ENCODE assay signal across 15 cellular contexts in the genomic region with DNA sequence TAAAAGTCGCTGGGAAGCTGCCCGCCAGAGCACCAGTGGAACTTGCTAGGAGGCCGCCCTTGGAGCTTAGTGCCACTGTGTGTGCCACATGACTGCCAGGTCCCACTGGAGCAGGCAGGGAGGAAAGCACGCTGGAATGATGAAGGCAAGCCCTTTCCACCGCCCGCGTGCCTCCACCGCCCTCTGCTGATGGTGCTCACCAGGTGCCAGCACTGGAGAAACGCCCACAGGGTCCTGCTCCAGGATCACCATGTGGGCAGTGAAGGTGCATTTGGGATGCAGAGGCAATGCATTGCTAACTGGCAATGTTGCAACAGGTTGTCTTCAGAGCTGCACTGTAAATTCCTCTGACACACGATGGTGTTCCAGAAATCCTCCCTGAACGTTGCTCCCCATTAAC.
DNase-seq lines count a peak whose midpoint lies in the region; ATAC-seq, FAIRE-seq and TF ChIP-seq lines count a peak whose summit lies in the region.
"Had no signal": no experiment of that assay in that cellular context is flagged by ENCODE, and none has a peak within 500 bp of the region (broad histone marks: within the 10 kb centered on the region; RNA-seq: fewer than 3 reads in every experiment).

No MANE protein-coding gene starts in this region.

- H3K27me3 ChIP-seq in GM23338 (ENCODE audit: insufficient read depth), result no peaks in the 10 kb centered on the region
- no peaks in the 10 kb centered on the region for H3K27me3 ChIP-seq in endodermal cell (ENCODE audit: control insufficient read depth, insufficient read depth, low read length, poor library complexity, severe bottlenecking)

- H3K27ac Mint-ChIP-seq in GM23338 (no peak overlapping the region), endodermal cell (no peak overlapping the region)

- CTCF ChIA-PET in A549 (lab: Yijun Ruan, JAX), result interaction anchor here (0.9 to 1.1 kb wide), 2 partner anchors 9 to 1046 kb away, joined by 3 read pairs; no protein-coding TSS in a partner anchor

- H3K4me2 ChIP-seq in A549 (no peak overlapping the region), GM23338 (no peak overlapping the region)
- H3K4me2 ChIP-seq: PC-9 had no signal

- no peaks in the 10 kb centered on the region for H3F3A ChIP-seq in GM23338 (replicated peaks; ENCODE audit: low read depth)

- peak; percentile 18 to 22 for DNase-seq in A549 (ENCODE audit: low read depth in 1 of 2, low spot score in 1 of 2)
- no peak for DNase-seq in GM23338 (ENCODE audit: low spot score)
- DNase-seq in NCI-H69 (lab: John Stamatoyannopoulos, UW), result peak; percentile 1
- no peak for DNase-seq in endodermal cell
- DNase-seq in activated T-cell treated with anti-CD3 and anti-CD28 coated beads for 4 hours, result no peak
- DNase-seq in effector CD4-positive, alpha-beta T cell, result no peak
- DNase-seq: COR-L47, DMS153, GM23248, Kasumi-1, NCI-H187, NCI-H526 treated with DMSO at 0.1 percent for 48 hours had no signal

- TF ChIP-seq RAD21 in A549 (conservative IDR thresholded peaks at IDR 0.05 in 1 of 2, IDR thresholded peaks at IDR 0.05 in 1 of 2), result peak; percentile 44 to 60; a peak in 4 of 5 replicates

- no peak overlapping the region for H3K27ac ChIP-seq in A549
- no peak overlapping the region for H3K27ac ChIP-seq in GM23338 (ENCODE audit: low read depth)
- H3K27ac ChIP-seq in endodermal cell (ENCODE audit: low read depth, low read length), result no peak overlapping the region
- H3K27ac ChIP-seq: GM23248, PC-9, SK-N-MC had no signal

- POLR2A ChIA-PET in A549 (lab: Yijun Ruan, JAX), result no interaction called here

- H3K27me3 Mint-ChIP-seq in GM23338 (ENCODE audit: insufficient read depth, low read depth, poor library complexity) (peaks cover 4% of the 10 kb centered on the region), endodermal cell (ENCODE audit: insufficient read depth) (no peaks in the 10 kb centered on the region)

- no peak overlapping the region for H2AFZ ChIP-seq in GM23338
- H2AFZ ChIP-seq: GM23248, PC-9 had no signal

- no peak for FAIRE-seq in A549 (lab: Jason Lieb, UNC)

- H3K9ac ChIP-seq in endodermal cell (ENCODE audit: extremely low read depth, low read length, poor library complexity, severe bottlenecking), result no peak overlapping the region
- H3K9ac ChIP-seq: GM23248 had no signal

- H3K4me1 ChIP-seq in A549 (peaks cover 6% of the 10 kb centered on the region; the same call in 1 of the 3 replicates), GM23338 (ENCODE audit: insufficient read depth) (peaks cover 5% of the 10 kb centered on the region), endodermal cell (ENCODE audit: control insufficient read depth, insufficient read depth, low read length) (no peaks in the 10 kb centered on the region)

- no peaks in the 10 kb centered on the region for H3K9me2 ChIP-seq in GM23338 (ENCODE audit: insufficient read depth)

- TF ChIP-seq POLR2A in A549 (IDR thresholded peaks at IDR 0.05; ENCODE audit: low read length), result no peak

- H3K4me1 Mint-ChIP-seq in GM23338 (peaks cover 30% of the 10 kb centered on the region), endodermal cell (peaks cover 22% of the 10 kb centered on the region)

- WGBS in A549 (ENCODE audit: missing lambda C conversion rate), result 51% methylated on average over 8 of the region's 11 CpGs
- WGBS in endodermal cell (ENCODE audit: insufficient coverage in 1 of 2, insufficient read length in 1 of 2), 2 experiments, result 94 to 97% methylated on average over 7 to 11 of the region's 11 CpGs

- H3K9me3 Mint-ChIP-seq in GM23338 (no peaks in the 10 kb centered on the region), endodermal cell (peaks cover 86% of the 10 kb centered on the region)

- no peaks in the 10 kb centered on the region for H4K20me1 ChIP-seq in GM23338 (replicated peaks; ENCODE audit: insufficient read depth)

- no peak for TF ChIP-seq EP300 in A549 (IDR thresholded peaks at IDR 0.05)

- H3K4me3 ChIP-seq in A549 (no peak overlapping the region), GM23338 (no peak overlapping the region), endodermal cell (ENCODE audit: low read length) (no peak overlapping the region)
- H3K4me3 ChIP-seq: GM23248, PC-9, SK-N-MC had no signal

- ATAC-seq in A549, result peak in 1 of 2 experiments; percentile 68; a peak in 3 of 6 replicates
- peak; percentile 68 for ATAC-seq in GM23338
- ATAC-seq in HG03460 (IDR thresholded peaks at IDR 0.05; ENCODE audit: unreplicated experiment), result no peak

- no peak for TF ChIP-seq CTCF in A549 (IDR thresholded peaks at IDR 0.05)
- TF ChIP-seq CTCF in GM23338 (conservative IDR thresholded peaks at IDR 0.05; ENCODE audit: low read depth in 2 of 2), result peak in 1 of 2 experiments; percentile 66; a peak in 3 of 4 replicates
- peak; percentile 40 for TF ChIP-seq CTCF in endodermal cell (conservative IDR thresholded peaks at IDR 0.05)

- H3K9me3 ChIP-seq in A549 (no peaks in the 10 kb centered on the region), endodermal cell (ENCODE audit: control insufficient read depth, low read length) (no peaks in the 10 kb centered on the region)

- H3K4me3 Mint-ChIP-seq in GM23338, result no peak overlapping the region
- no peak overlapping the region for H3K4me3 Mint-ChIP-seq in endodermal cell

- H3K36me3 ChIP-seq in GM23338 (ENCODE audit: insufficient read depth), result no peaks in the 10 kb centered on the region
- H3K36me3 ChIP-seq in endodermal cell (ENCODE audit: control insufficient read depth, insufficient read depth, low read length), result no peaks in the 10 kb centered on the region

- no peaks in the 10 kb centered on the region; the same call in 1 of the 2 replicates for H3K79me2 ChIP-seq in GM23338 (replicated peaks; ENCODE audit: insufficient read depth)

- H3K36me3 Mint-ChIP-seq in GM23338 (ENCODE audit: low read depth) (peaks cover 10% of the 10 kb centered on the region; the same call in 2 of the 3 replicates), endodermal cell (ENCODE audit: low read depth) (peaks cover 17% of the 10 kb centered on the region)

TF ChIP-seq in A549, 52 proteins besides CTCF, POLR2A, EP300 and RAD21:
- no peak for TF ChIP-seq JUN (IDR thresholded peaks at IDR 0.05)
- TF ChIP-seq HEYL (CRISPR knock-in tag; IDR thresholded peaks at IDR 0.05), result no peak
- no peak for TF ChIP-seq KDM1A (IDR thresholded peaks at IDR 0.05; ENCODE audit: low read depth)
- TF ChIP-seq HDAC2 (IDR thresholded peaks at IDR 0.05), result no peak
- TF ChIP-seq RARB (CRISPR knock-in tag; IDR thresholded peaks at IDR 0.05), result no peak
- TF ChIP-seq ZSCAN20 (CRISPR knock-in tag; IDR thresholded peaks at IDR 0.05), result no peak
- no peak for TF ChIP-seq BHLHE40 (IDR thresholded peaks at IDR 0.05; ENCODE audit: low read depth, low read length)
- no peak for TF ChIP-seq RCOR1 (IDR thresholded peaks at IDR 0.05; ENCODE audit: low read depth, low read length)
- TF ChIP-seq, protein P1, sequence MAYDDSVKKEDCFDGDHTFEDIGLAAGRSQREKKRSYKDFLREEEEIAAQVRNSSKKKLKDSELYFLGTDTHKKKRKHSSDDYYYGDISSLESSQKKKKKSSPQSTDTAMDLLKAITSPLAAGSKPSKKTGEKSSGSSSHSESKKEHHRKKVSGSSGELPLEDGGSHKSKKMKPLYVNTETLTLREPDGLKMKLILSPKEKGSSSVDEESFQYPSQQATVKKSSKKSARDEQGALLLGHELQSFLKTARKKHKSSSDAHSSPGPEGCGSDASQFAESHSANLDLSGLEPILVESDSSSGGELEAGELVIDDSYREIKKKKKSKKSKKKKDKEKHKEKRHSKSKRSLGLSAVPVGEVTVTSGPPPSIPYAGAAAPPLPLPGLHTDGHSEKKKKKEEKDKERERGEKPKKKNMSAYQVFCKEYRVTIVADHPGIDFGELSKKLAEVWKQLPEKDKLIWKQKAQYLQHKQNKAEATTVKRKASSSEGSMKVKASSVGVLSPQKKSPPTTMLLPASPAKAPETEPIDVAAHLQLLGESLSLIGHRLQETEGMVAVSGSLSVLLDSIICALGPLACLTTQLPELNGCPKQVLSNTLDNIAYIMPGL (CRISPR knock-in tag; IDR thresholded peaks at IDR 0.05; ENCODE audit: borderline replicate concordance), result no peak
TF ChIP-seq in A549: peak in this region for 0.

TF ChIP-seq in GM23338, 12 proteins besides CTCF, POLR2A, EP300 and RAD21 (continues in another document):
- no peak for TF ChIP-seq STAT1 (IDR thresholded peaks at IDR 0.05; ENCODE audit: unreplicated experiment)
- TF ChIP-seq ZNF331 (CRISPR knock-in tag; IDR thresholded peaks at IDR 0.05; ENCODE audit: low read depth), result no peak
- no peak for TF ChIP-seq CREB1 (CRISPR knock-in tag; IDR thresholded peaks at IDR 0.05; ENCODE audit: low read depth)
- TF ChIP-seq, protein P2, sequence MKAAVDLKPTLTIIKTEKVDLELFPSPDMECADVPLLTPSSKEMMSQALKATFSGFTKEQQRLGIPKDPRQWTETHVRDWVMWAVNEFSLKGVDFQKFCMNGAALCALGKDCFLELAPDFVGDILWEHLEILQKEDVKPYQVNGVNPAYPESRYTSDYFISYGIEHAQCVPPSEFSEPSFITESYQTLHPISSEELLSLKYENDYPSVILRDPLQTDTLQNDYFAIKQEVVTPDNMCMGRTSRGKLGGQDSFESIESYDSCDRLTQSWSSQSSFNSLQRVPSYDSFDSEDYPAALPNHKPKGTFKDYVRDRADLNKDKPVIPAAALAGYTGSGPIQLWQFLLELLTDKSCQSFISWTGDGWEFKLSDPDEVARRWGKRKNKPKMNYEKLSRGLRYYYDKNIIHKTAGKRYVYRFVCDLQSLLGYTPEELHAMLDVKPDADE (IDR thresholded peaks at IDR 0.05), result no peak
- TF ChIP-seq NANOG (IDR thresholded peaks at IDR 0.05; ENCODE audit: borderline replicate concordance), result no peak
- TF ChIP-seq EZH2 (IDR thresholded peaks at IDR 0.05; ENCODE audit: low read depth, unreplicated experiment), result no peak
- no peak for TF ChIP-seq POLR2AphosphoS5 (IDR thresholded peaks at IDR 0.05; ENCODE audit: low read depth)
- TF ChIP-seq EZH2phosphoT487 (IDR thresholded peaks at IDR 0.05; ENCODE audit: unreplicated experiment), result no peak

Comparison
In these comparisons a context has a peak if more than half of its experiments do, and no peak if none do; other contexts are left out.
1. DNase-seq: peak in A549 (2 of 2) and NCI-H69 (single experiment); none in GM23338 (single experiment), endodermal cell (single experiment), activated T-cell treated with anti-CD3 and anti-CD28 coated beads for 4 hours (single experiment) and effector CD4-positive, alpha-beta T cell (single experiment).